Comparison of ENCODE assay signal across 15 cellular contexts in the genomic region with DNA sequence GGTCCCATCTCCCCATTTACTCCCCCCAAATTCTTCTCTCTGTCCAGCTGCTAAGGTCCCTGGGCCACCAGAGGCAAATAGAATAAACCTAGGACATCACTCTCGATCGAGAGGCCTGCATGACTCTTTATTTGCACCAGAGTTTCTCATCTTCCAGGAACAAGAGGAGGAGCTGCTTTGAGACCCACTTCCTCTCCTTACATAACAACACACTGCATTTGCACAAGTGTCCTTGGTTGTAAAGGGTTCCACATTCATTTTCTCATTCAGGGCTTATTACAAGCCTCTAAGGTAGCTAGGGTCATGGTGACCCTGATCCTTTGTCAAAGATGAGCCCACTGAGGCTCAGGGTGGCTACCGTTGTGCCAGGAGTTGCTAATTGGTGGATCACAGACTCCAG. TPM values are rescaled to one million over a fixed set of nuclear protein-coding genes. Genes with fewer than 3 reads are reported as not detected.
DNase-seq lines count a peak whose midpoint lies in the region; ATAC-seq lines count a peak whose summit lies in the region.
"Had no signal": no experiment of that assay in that cellular context is flagged by ENCODE, and none has a peak within 500 bp of the region (broad histone marks: within the 10 kb centered on the region; RNA-seq: fewer than 3 reads in every experiment).

No MANE protein-coding gene starts in this region.

- peaks cover 46% of the 10 kb centered on the region for H3K4me1 Mint-ChIP-seq in activated CD4-positive, alpha-beta T cell treated with anti-CD3 and anti-CD28 coated beads, Interleukin-2, amount 10 ng/mL, durations not matched to agents 7 days and 5 days
- peaks cover 47% of the 10 kb centered on the region for H3K4me1 Mint-ChIP-seq in activated naive CD4-positive, alpha-beta T cell treated with anti-CD3 and anti-CD28 coated beads, Interleukin-2, amount 50 U/mL, for 24 hours
- H3K4me1 Mint-ChIP-seq in natural killer cell treated with Interleukin-12 subunit alpha and Interleukin-12 subunit beta and Interleukin-15 and Interleukin-18, amount 100 ng/mL, for 72 hours (ENCODE audit: low read depth in 2 of 2), result peaks cover 34 to 35% of the 10 kb centered on the region in 2 donors

- H3K27me3 Mint-ChIP-seq in activated CD4-positive, alpha-beta T cell treated with anti-CD3 and anti-CD28 coated beads, Interleukin-2, amount 10 ng/mL, durations not matched to agents 7 days and 5 days, result peaks cover 2% of the 10 kb centered on the region
- no peaks in the 10 kb centered on the region for H3K27me3 Mint-ChIP-seq in activated naive CD4-positive, alpha-beta T cell treated with anti-CD3 and anti-CD28 coated beads, Interleukin-2, amount 50 U/mL, for 24 hours
- H3K27me3 Mint-ChIP-seq in natural killer cell treated with Interleukin-12 subunit alpha and Interleukin-12 subunit beta and Interleukin-15 and Interleukin-18, amount 100 ng/mL, for 72 hours, result no peaks in the 10 kb centered on the region

- peak; percentile 66 to 75 for ATAC-seq in natural killer cell treated with Interleukin-12 subunit alpha and Interleukin-12 subunit beta and Interleukin-15 and Interleukin-18, amount 100 ng/mL, for 72 hours
- ATAC-seq in GM18867 (IDR thresholded peaks at IDR 0.05; ENCODE audit: unreplicated experiment), result no peak
- ATAC-seq: HepG2, SK-N-SH treated with all-trans-retinoic acid at 6 μM for 48 hours had no signal

- no peaks in the 10 kb centered on the region for H3K4me1 ChIP-seq in effector memory CD4-positive, alpha-beta T cell (ENCODE audit: control insufficient read depth, insufficient read depth, low read length, poor library complexity, severe bottlenecking)

- no peak overlapping the region for H3K4me3 ChIP-seq in effector memory CD4-positive, alpha-beta T cell (ENCODE audit: insufficient read depth, low read depth, low read length, poor library complexity, severe bottlenecking)
- H3K4me3 ChIP-seq: cardiac muscle cell, HAP-1 had no signal

- H3K27ac ChIP-seq in effector memory CD4-positive, alpha-beta T cell (ENCODE audit: insufficient read depth, low read length, poor library complexity, severe bottlenecking), result no peak overlapping the region
- H3K27ac ChIP-seq: cardiac muscle cell had no signal

- peak overlapping the region; percentile 94 for H3K27ac Mint-ChIP-seq in activated CD4-positive, alpha-beta T cell treated with anti-CD3 and anti-CD28 coated beads, Interleukin-2, amount 10 ng/mL, durations not matched to agents 7 days and 5 days
- peak overlapping the region; percentile 97 for H3K27ac Mint-ChIP-seq in activated naive CD4-positive, alpha-beta T cell treated with anti-CD3 and anti-CD28 coated beads, Interleukin-2, amount 50 U/mL, for 24 hours
- peak overlapping the region; percentile 92 to 93 for H3K27ac Mint-ChIP-seq in natural killer cell treated with Interleukin-12 subunit alpha and Interleukin-12 subunit beta and Interleukin-15 and Interleukin-18, amount 100 ng/mL, for 72 hours

- CTCF ChIA-PET in activated CD4-positive, alpha-beta T cell treated with anti-CD3 and anti-CD28 coated beads, Interleukin-2, amount 10 ng/mL, durations not matched to agents 7 days and 5 days (lab: Charles Lee), result no interaction called here

- H3K27me3 ChIP-seq in effector memory CD4-positive, alpha-beta T cell (replicated peaks; ENCODE audit: control insufficient read depth, insufficient read depth, low read length, poor library complexity, severe bottlenecking), result no peaks in the 10 kb centered on the region
- H3K27me3 ChIP-seq: cardiac muscle cell had no signal

- DNase-seq in activated CD4-positive, alpha-beta T cell treated with anti-CD3 and anti-CD28 coated beads, Interleukin-2, amount 10 ng/mL, durations not matched to agents 7 days and 5 days, result peak; percentile 22
- no peak for DNase-seq in activated CD4-positive, alpha-beta T cell treated with anti-CD3 and anti-CD28 coated beads, Interleukin-2, amount 50 U/mL, for 48 hours
- peak; percentile 13 to 27 for DNase-seq in Kasumi-1 (lab: John Stamatoyannopoulos, UW)
- no peak for DNase-seq in natural killer cell treated with Interleukin-12 subunit alpha and Interleukin-12 subunit beta and Interleukin-15 and Interleukin-18, amount 100 ng/mL, for 72 hours (ENCODE audit: low spot score)
- no peak for DNase-seq in stimulated activated CD4-positive, alpha-beta T cell treated with anti-CD3 and anti-CD28 coated beads, Interleukin-2, amount 100 ng/mL, for 48 hours
- DNase-seq in effector memory CD4-positive, alpha-beta T cell, result no peak
- DNase-seq: activated gamma-delta T cell treated with Interleukin-2 at 50 U/mL for 16 hours, DMS 273 treated with DMSO at 0.1 percent for 48 hours, NCI-H1105 had no signal

- no peaks in the 10 kb centered on the region for H3K9me3 ChIP-seq in effector memory CD4-positive, alpha-beta T cell (ENCODE audit: control insufficient read depth, low read length)
- H3K9me3 ChIP-seq: HAP-1 had no signal

- no peaks in the 10 kb centered on the region for H3K36me3 ChIP-seq in effector memory CD4-positive, alpha-beta T cell (ENCODE audit: control insufficient read depth, insufficient read depth, low read length)
- H3K36me3 ChIP-seq: cardiac muscle cell, HAP-1 had no signal

- no peaks in the 10 kb centered on the region for H3K9me3 Mint-ChIP-seq in activated CD4-positive, alpha-beta T cell treated with anti-CD3 and anti-CD28 coated beads, Interleukin-2, amount 10 ng/mL, durations not matched to agents 7 days and 5 days
- no peaks in the 10 kb centered on the region for H3K9me3 Mint-ChIP-seq in activated naive CD4-positive, alpha-beta T cell treated with anti-CD3 and anti-CD28 coated beads, Interleukin-2, amount 50 U/mL, for 24 hours
- no peaks in the 10 kb centered on the region for H3K9me3 Mint-ChIP-seq in natural killer cell treated with Interleukin-12 subunit alpha and Interleukin-12 subunit beta and Interleukin-15 and Interleukin-18, amount 100 ng/mL, for 72 hours

- H3K4me3 Mint-ChIP-seq in activated CD4-positive, alpha-beta T cell treated with anti-CD3 and anti-CD28 coated beads, Interleukin-2, amount 10 ng/mL, durations not matched to agents 7 days and 5 days, result no peak overlapping the region
- H3K4me3 Mint-ChIP-seq in activated naive CD4-positive, alpha-beta T cell treated with anti-CD3 and anti-CD28 coated beads, Interleukin-2, amount 50 U/mL, for 24 hours, result peak overlapping the region; percentile 70
- peak overlapping the region; percentile 83 for H3K4me3 Mint-ChIP-seq in natural killer cell treated with Interleukin-12 subunit alpha and Interleukin-12 subunit beta and Interleukin-15 and Interleukin-18, amount 100 ng/mL, for 72 hours

- H3K36me3 Mint-ChIP-seq in activated CD4-positive, alpha-beta T cell treated with anti-CD3 and anti-CD28 coated beads, Interleukin-2, amount 10 ng/mL, durations not matched to agents 7 days and 5 days (ENCODE audit: low read depth), result peaks cover 4% of the 10 kb centered on the region
- no peaks in the 10 kb centered on the region for H3K36me3 Mint-ChIP-seq in activated naive CD4-positive, alpha-beta T cell treated with anti-CD3 and anti-CD28 coated beads, Interleukin-2, amount 50 U/mL, for 24 hours
- no peaks in the 10 kb centered on the region for H3K36me3 Mint-ChIP-seq in natural killer cell treated with Interleukin-12 subunit alpha and Interleukin-12 subunit beta and Interleukin-15 and Interleukin-18, amount 100 ng/mL, for 72 hours

- POLR2A ChIA-PET in activated CD4-positive, alpha-beta T cell treated with anti-CD3 and anti-CD28 coated beads, Interleukin-2, amount 10 ng/mL, durations not matched to agents 7 days and 5 days (lab: Charles Lee), result no interaction called here

RNA-seq across cellular contexts. Expression of a gene that starts 38.1 kb away (rescaled TPM):
- total RNA-seq in activated CD4-positive, alpha-beta T cell treated with anti-CD3 and anti-CD28 coated beads, Interleukin-2, amount 10 ng/mL, durations not matched to agents 7 days and 5 days, result 10 to 100 TPM; 26.4 to 33.6 TPM
- total RNA-seq in natural killer cell treated with Interleukin-12 subunit alpha and Interleukin-12 subunit beta and Interleukin-15 and Interleukin-18, amount 100 ng/mL, for 72 hours, result 10 to 100 TPM; 25.2 to 27.1 TPM

Comparison
In these comparisons a context has a peak if more than half of its experiments do, and no peak if none do; other contexts are left out.
1. DNase-seq: peak in activated CD4-positive, alpha-beta T cell treated with anti-CD3 and anti-CD28 coated beads, Interleukin-2, amount 10 ng/mL, durations not matched to agents 7 days and 5 days (single experiment) and Kasumi-1 (2 of 2); none in activated CD4-positive, alpha-beta T cell treated with anti-CD3 and anti-CD28 coated beads, Interleukin-2, amount 50 U/mL, for 48 hours (0 of 2), natural killer cell treated with Interleukin-12 subunit alpha and Interleukin-12 subunit beta and Interleukin-15 and Interleukin-18, amount 100 ng/mL, for 72 hours (single experiment), stimulated activated CD4-positive, alpha-beta T cell treated with anti-CD3 and anti-CD28 coated beads, Interleukin-2, amount 100 ng/mL, for 48 hours (0 of 2) and effector memory CD4-positive, alpha-beta T cell (0 of 3).
2. Peak in every context shown above with its lines, with median percentiles within 50 percentile points of each other: H3K27ac Mint-ChIP-seq.